8 cellular contexts compared by ENCODE assay signal in genomic region chr10:29408847-29409240, GRCh38.
DNase-seq lines count a peak whose midpoint lies in the region; TF ChIP-seq lines count a peak whose summit lies in the region.

No MANE protein-coding gene starts in this region.

- no peak overlapping the region for H2AFZ ChIP-seq in smooth muscle cell (ENCODE audit: low read depth)

- H3K4me2 ChIP-seq in smooth muscle cell, result no peak overlapping the region

- H3K9me3 ChIP-seq in Peyer's patch (no peaks in the 10 kb centered on the region), testis (no peaks in the 10 kb centered on the region), smooth muscle cell (replicated peaks; ENCODE audit: low read depth) (peaks cover 6% of the 10 kb centered on the region)

- peaks cover 0 to 13% (median 0%) of the 10 kb centered on the region in 4 donors for H3K4me1 ChIP-seq in Peyer's patch
- peaks cover 21% of the 10 kb centered on the region for H3K4me1 ChIP-seq in testis
- no peaks in the 10 kb centered on the region for H3K4me1 ChIP-seq in smooth muscle cell (ENCODE audit: low read depth)

- H3F3A ChIP-seq in smooth muscle cell (ENCODE audit: low read depth), result no peaks in the 10 kb centered on the region

- H3K27me3 ChIP-seq in Peyer's patch (no peaks in the 10 kb centered on the region), testis (no peaks in the 10 kb centered on the region), smooth muscle cell (ENCODE audit: low read depth) (no peaks in the 10 kb centered on the region)

- no peaks in the 10 kb centered on the region for H3K9me3 Mint-ChIP-seq in activated CD4-positive, alpha-beta T cell treated with anti-CD3 and anti-CD28 coated beads, Interleukin-2, amount 10 ng/mL, durations not matched to agents 24 days and 14 days

- H3K36me3 ChIP-seq in Peyer's patch (no peaks in the 10 kb centered on the region), testis (ENCODE audit: low read depth, missing control alignments) (no peaks in the 10 kb centered on the region), smooth muscle cell (ENCODE audit: low read depth) (no peaks in the 10 kb centered on the region)

- H4K20me1 ChIP-seq in smooth muscle cell (ENCODE audit: low read depth), result no peaks in the 10 kb centered on the region

- intact Hi-C loops in activated CD4-positive, alpha-beta T cell treated with anti-CD3 and anti-CD28 coated beads, Interleukin-2, amount 10 ng/mL, durations not matched to agents 24 days and 14 days (cut with micrococcal nuclease), result loop anchor here (5.0 kb wide), 1 partner anchor 938 kb away; the partner anchor contains the start of gene MTPAP
- intact Hi-C loops in testis (cut with DNase I; ENCODE audit: low total_unique reads), result no loop called here

- no peaks in the 10 kb centered on the region for H3K36me3 Mint-ChIP-seq in activated CD4-positive, alpha-beta T cell treated with anti-CD3 and anti-CD28 coated beads, Interleukin-2, amount 10 ng/mL, durations not matched to agents 24 days and 14 days (ENCODE audit: low read depth)

- no peaks in the 10 kb centered on the region for H3K27me3 Mint-ChIP-seq in activated CD4-positive, alpha-beta T cell treated with anti-CD3 and anti-CD28 coated beads, Interleukin-2, amount 10 ng/mL, durations not matched to agents 24 days and 14 days

- TF ChIP-seq POLR2A in Peyer's patch (IDR thresholded peaks at IDR 0.05) (no peak), testis (IDR thresholded peaks at IDR 0.05) (no peak)

- H3K79me2 ChIP-seq in smooth muscle cell (ENCODE audit: low read depth), result no peaks in the 10 kb centered on the region

- H3K4me3 Mint-ChIP-seq in activated CD4-positive, alpha-beta T cell treated with anti-CD3 and anti-CD28 coated beads, Interleukin-2, amount 10 ng/mL, durations not matched to agents 24 days and 14 days, result peak overlapping the region; percentile 98

- H3K9ac ChIP-seq in smooth muscle cell (ENCODE audit: low read depth), result no peak overlapping the region

- TF ChIP-seq CTCF in Peyer's patch (IDR thresholded peaks at IDR 0.05) (no peak), fibroblast of the aortic adventitia (IDR thresholded peaks at IDR 0.05; ENCODE audit: insufficient read depth, low read length) (no peak), testis (IDR thresholded peaks at IDR 0.05) (no peak), smooth muscle cell (IDR thresholded peaks at IDR 0.05; ENCODE audit: borderline replicate concordance, insufficient read depth, poor library complexity, severe bottlenecking) (no peak)

- no peak for DNase-seq in activated CD4-positive, alpha-beta T cell treated with anti-CD3 and anti-CD28 coated beads, Interleukin-2, amount 10 ng/mL, durations not matched to agents 24 days and 14 days
- DNase-seq in activated CD4-positive, alpha-beta T cell treated with anti-CD3 and anti-CD28 coated beads for 48 hours, result no peak
- DNase-seq in Peyer's patch, result no peak
- DNase-seq in fibroblast of the aortic adventitia (ENCODE audit: low read depth), result no peak
- DNase-seq in testis, result no peak
- no peak for DNase-seq in islet precursor cell
- DNase-seq in smooth muscle cell (lab: John Stamatoyannopoulos, UW; ENCODE audit: unreplicated experiment), result no peak
- no peak for DNase-seq in activated effector memory CD4-positive, alpha-beta T cell treated with Interleukin-2 at 50 U/mL for 16 hours

- H3K4me3 ChIP-seq in Peyer's patch (peak overlapping the region; percentile 66 to 87 (median 73)), fibroblast of the aortic adventitia (ENCODE audit: low read depth, low read length) (peak overlapping the region; percentile 91), testis (peak overlapping the region; percentile 87 to 91), smooth muscle cell (no peak overlapping the region)

- peaks cover 23% of the 10 kb centered on the region for H3K4me1 Mint-ChIP-seq in activated CD4-positive, alpha-beta T cell treated with anti-CD3 and anti-CD28 coated beads, Interleukin-2, amount 10 ng/mL, durations not matched to agents 24 days and 14 days

- WGBS in testis, 2 donors, result 37 to 48% methylated on average over 2 of the region's 2 CpGs
- 85% methylated on average over 2 of the region's 2 CpGs for WGBS in smooth muscle cell (ENCODE audit: low lambda C conversion rate)

- H3K27ac Mint-ChIP-seq in activated CD4-positive, alpha-beta T cell treated with anti-CD3 and anti-CD28 coated beads, Interleukin-2, amount 10 ng/mL, durations not matched to agents 24 days and 14 days, result peak overlapping the region; percentile 89

- H3K27ac ChIP-seq in Peyer's patch, result peak overlapping the region; percentile 73 to 98 (median 87)
- peak overlapping the region; percentile 95 to 97 for H3K27ac ChIP-seq in testis
- H3K27ac ChIP-seq in smooth muscle cell (ENCODE audit: low read depth), result no peak overlapping the region
